1 cellular context compared by ENCODE assay signal in genomic region chr1:183841950-183842816, GRCh38.
TF ChIP-seq lines count a peak whose summit lies in the region.

No MANE protein-coding gene starts in this region.

TF ChIP-seq in HepG2, 621 proteins besides CTCF, POLR2A, EP300 and RAD21 (continued from another document and continues in another):
- TF ChIP-seq ZNF770 (CRISPR knock-in tag; IDR thresholded peaks at IDR 0.05) (no peak), SOX6 (IDR thresholded peaks at IDR 0.05) (no peak), SOX6 (CRISPR knock-in tag; IDR thresholded peaks at IDR 0.05) (no peak), ZNF251 (CRISPR knock-in tag; IDR thresholded peaks at IDR 0.05) (no peak), ZNF879 (CRISPR knock-in tag; IDR thresholded peaks at IDR 0.05) (no peak), ELF1 (CRISPR knock-in tag; IDR thresholded peaks at IDR 0.05) (no peak), DPF2 (CRISPR knock-in tag; IDR thresholded peaks at IDR 0.05; ENCODE audit: borderline replicate concordance, low read depth) (no peak; the same call in 1 of the 2 replicates), ZNF296 (CRISPR knock-in tag; conservative IDR thresholded peaks at IDR 0.05) (no peak), RXRB (CRISPR knock-in tag; IDR thresholded peaks at IDR 0.05; ENCODE audit: borderline replicate concordance) (peak; percentile 55; the same call in 1 of the 2 replicates), MIER3 (CRISPR knock-in tag; IDR thresholded peaks at IDR 0.05; ENCODE audit: borderline replicate concordance) (no peak), ZNF512 (CRISPR knock-in tag; IDR thresholded peaks at IDR 0.05) (no peak), TIGD3 (CRISPR knock-in tag; IDR thresholded peaks at IDR 0.05; ENCODE audit: borderline replicate concordance) (no peak), ZNF616 (CRISPR knock-in tag; IDR thresholded peaks at IDR 0.05; ENCODE audit: low read depth) (no peak), ZBTB26 (CRISPR knock-in tag; IDR thresholded peaks at IDR 0.05; ENCODE audit: borderline replicate concordance) (no peak), NONO (IDR thresholded peaks at IDR 0.05) (no peak), NONO (CRISPR knock-in tag; conservative IDR thresholded peaks at IDR 0.05) (no peak), ZNF644 (CRISPR knock-in tag; IDR thresholded peaks at IDR 0.05; ENCODE audit: low read depth) (no peak), PRDM10 (CRISPR knock-in tag; IDR thresholded peaks at IDR 0.05; ENCODE audit: low read depth) (no peak), HNF1A (IDR thresholded peaks at IDR 0.05; ENCODE audit: low read depth) (no peak), HNF1A (CRISPR knock-in tag; IDR thresholded peaks at IDR 0.05; ENCODE audit: borderline replicate concordance) (no peak; the same call in 1 of the 2 replicates), HNF4G (IDR thresholded peaks at IDR 0.05; ENCODE audit: borderline replicate concordance, low read depth, low read length) (no peak; the same call in 1 of the 2 replicates), HNF4G (CRISPR knock-in tag; IDR thresholded peaks at IDR 0.05; ENCODE audit: borderline replicate concordance, low read depth) (no peak), RFX3 (CRISPR knock-in tag; IDR thresholded peaks at IDR 0.05) (no peak), MEIS2 (CRISPR knock-in tag; IDR thresholded peaks at IDR 0.05) (peak; percentile 54; the same call in 1 of the 2 replicates), HMG20B (CRISPR knock-in tag; conservative IDR thresholded peaks at IDR 0.05) (no peak), SCMH1 (CRISPR knock-in tag; IDR thresholded peaks at IDR 0.05; ENCODE audit: borderline replicate concordance) (no peak), BHLHE40 (IDR thresholded peaks at IDR 0.05; ENCODE audit: low read length) (no peak), CBFB (CRISPR knock-in tag; IDR thresholded peaks at IDR 0.05) (peak; percentile 98), ZNF562 (CRISPR knock-in tag; IDR thresholded peaks at IDR 0.05; ENCODE audit: borderline replicate concordance) (no peak), ZFX (CRISPR knock-in tag; IDR thresholded peaks at IDR 0.05; ENCODE audit: low read depth) (peak; percentile 47; the same call in 1 of the 2 replicates), JUND (CRISPR knock-in tag; IDR thresholded peaks at IDR 0.05) (no peak), ZNF282 (IDR thresholded peaks at IDR 0.05; ENCODE audit: partially characterized antibody) (no peak), ATF7-NPFF (CRISPR knock-in tag; IDR thresholded peaks at IDR 0.05; ENCODE audit: low read depth) (no peak), PHF21A (CRISPR knock-in tag; IDR thresholded peaks at IDR 0.05) (peak; percentile 56), ZNF891 (CRISPR knock-in tag; IDR thresholded peaks at IDR 0.05) (no peak), TFE3 (CRISPR knock-in tag; IDR thresholded peaks at IDR 0.05) (no peak), ZNF7 (CRISPR knock-in tag; IDR thresholded peaks at IDR 0.05) (no peak), THAP9 (CRISPR knock-in tag; IDR thresholded peaks at IDR 0.05; ENCODE audit: borderline replicate concordance) (no peak), FOXO4 (CRISPR knock-in tag; conservative IDR thresholded peaks at IDR 0.05) (no peak), TAF1 (CRISPR knock-in tag; IDR thresholded peaks at IDR 0.05) (no peak), TEAD2 (CRISPR knock-in tag; IDR thresholded peaks at IDR 0.05) (no peak), ZBTB42 (CRISPR knock-in tag; IDR thresholded peaks at IDR 0.05) (no peak), ZNF878 (CRISPR knock-in tag; IDR thresholded peaks at IDR 0.05) (no peak), CC2D1A (CRISPR knock-in tag; IDR thresholded peaks at IDR 0.05) (no peak)
